In genomic region chr3:128432301-128432897, GRCh38 we compare ENCODE assay signal across 9 cellular contexts. TPM values are rescaled to one million over a fixed set of nuclear protein-coding genes. Genes with fewer than 3 reads are reported as not detected.
A peak's percentile ranks its signal among the peaks of the same experiment; 100 is the strongest.
DNase-seq lines count a peak whose midpoint lies in the region; ATAC-seq and TF ChIP-seq lines count a peak whose summit lies in the region.
"Had no signal": no experiment of that assay in that cellular context is flagged by ENCODE, and none has a peak within 500 bp of the region (broad histone marks: within the 10 kb centered on the region; RNA-seq: fewer than 3 reads in every experiment).

No MANE protein-coding gene starts in this region.

- no peak overlapping the region for H3K27ac ChIP-seq in heart right ventricle

- H3K4me3 ChIP-seq in heart right ventricle: peak overlapping the region; percentile 26 to 53 (median 39)

- H3K27me3 ChIP-seq in heart right ventricle: peaks cover 12 to 65% (median 49%) of the 10 kb centered on the region in 7 donors

- H3K4me3 Mint-ChIP-seq in progenitor cell of endocrine pancreas (ENCODE audit: low read depth): peak overlapping the region; percentile 80
- no peak overlapping the region for H3K4me3 Mint-ChIP-seq in activated CD4-positive, alpha-beta T cell treated with anti-CD3 and anti-CD28 coated beads, Interleukin-2, amount 10 ng/mL, durations not matched to agents 7 days and 5 days

- TF ChIP-seq CTCF in heart right ventricle (IDR thresholded peaks at IDR 0.05): no peak
- no peak for TF ChIP-seq CTCF in progenitor cell of endocrine pancreas (IDR thresholded peaks at IDR 0.05; ENCODE audit: unreplicated experiment)

- peaks cover 41% of the 10 kb centered on the region for H3K27me3 Mint-ChIP-seq in progenitor cell of endocrine pancreas
- peaks cover 50% of the 10 kb centered on the region for H3K27me3 Mint-ChIP-seq in activated CD4-positive, alpha-beta T cell treated with anti-CD3 and anti-CD28 coated beads, Interleukin-2, amount 10 ng/mL, durations not matched to agents 7 days and 5 days

- POLR2A ChIA-PET in activated CD4-positive, alpha-beta T cell treated with anti-CD3 and anti-CD28 coated beads, Interleukin-2, amount 10 ng/mL, durations not matched to agents 7 days and 5 days (lab: Charles Lee): no interaction called here

- no peaks in the 10 kb centered on the region for H3K9me3 ChIP-seq in heart right ventricle

- no peaks in the 10 kb centered on the region for H3K36me3 ChIP-seq in heart right ventricle

- H3K4me1 ChIP-seq in heart right ventricle: peaks cover 0 to 14% (median 7%) of the 10 kb centered on the region in 9 donors

- DNase-seq in DMS79 treated with DMSO at 0.1 percent for 48 hours (lab: John Stamatoyannopoulos, UW) (peak; percentile 14), NCI-H510A (lab: John Stamatoyannopoulos, UW) (peak; percentile 21), heart right ventricle (no peak), progenitor cell of endocrine pancreas (ENCODE audit: low spot score, unreplicated experiment) (no peak), putamen (ENCODE audit: low spot score) (no peak)
- DNase-seq in activated CD4-positive, alpha-beta T cell treated with anti-CD3 and anti-CD28 coated beads, Interleukin-2, amount 10 ng/mL, durations not matched to agents 7 days and 5 days: no peak

- peaks cover 5% of the 10 kb centered on the region for H3K9me3 Mint-ChIP-seq in progenitor cell of endocrine pancreas (ENCODE audit: low read depth)
- no peaks in the 10 kb centered on the region for H3K9me3 Mint-ChIP-seq in activated CD4-positive, alpha-beta T cell treated with anti-CD3 and anti-CD28 coated beads, Interleukin-2, amount 10 ng/mL, durations not matched to agents 7 days and 5 days
- H3K9me3 Mint-ChIP-seq: activated naive CD4-positive, alpha-beta T cell treated with anti-CD3 and anti-CD28 coated beads, Interleukin-2, amount 50 U/mL, for 72 hours had no signal

- H3K27ac Mint-ChIP-seq in progenitor cell of endocrine pancreas: peak overlapping the region; percentile 87
- no peak overlapping the region for H3K27ac Mint-ChIP-seq in activated CD4-positive, alpha-beta T cell treated with anti-CD3 and anti-CD28 coated beads, Interleukin-2, amount 10 ng/mL, durations not matched to agents 7 days and 5 days

- intact Hi-C loops in heart right ventricle (cut with DNase I): no loop called here

- no peaks in the 10 kb centered on the region for H3K36me3 Mint-ChIP-seq in progenitor cell of endocrine pancreas (ENCODE audit: insufficient read depth)
- no peaks in the 10 kb centered on the region for H3K36me3 Mint-ChIP-seq in activated CD4-positive, alpha-beta T cell treated with anti-CD3 and anti-CD28 coated beads, Interleukin-2, amount 10 ng/mL, durations not matched to agents 7 days and 5 days (ENCODE audit: low read depth)

- CTCF ChIA-PET in activated CD4-positive, alpha-beta T cell treated with anti-CD3 and anti-CD28 coated beads, Interleukin-2, amount 10 ng/mL, durations not matched to agents 7 days and 5 days (lab: Charles Lee): interaction anchor here (0.6 kb wide), 1 partner anchor 132 kb away, joined by 3 read pairs; no protein-coding TSS in a partner anchor

- 12 to 14% methylated on average over 31 to 33 of the region's 33 CpGs for WGBS in heart right ventricle, 2 donors

- peak in 1 of 8 donors; percentile 23 for ATAC-seq in heart right ventricle
- ATAC-seq in HG02642 (IDR thresholded peaks at IDR 0.05; ENCODE audit: poor library complexity, unreplicated experiment): no peak
- ATAC-seq in HG02870 (IDR thresholded peaks at IDR 0.05; ENCODE audit: unreplicated experiment): no peak
- ATAC-seq: activated naive CD4-positive, alpha-beta T cell treated with anti-CD3 and anti-CD28 coated beads, Interleukin-2, amount 50 U/mL, for 72 hours had no signal

- H3K4me1 Mint-ChIP-seq in progenitor cell of endocrine pancreas (ENCODE audit: low read depth): peaks cover 38% of the 10 kb centered on the region
- H3K4me1 Mint-ChIP-seq in activated CD4-positive, alpha-beta T cell treated with anti-CD3 and anti-CD28 coated beads, Interleukin-2, amount 10 ng/mL, durations not matched to agents 7 days and 5 days: peaks cover 8% of the 10 kb centered on the region

RNA-seq across cellular contexts. Expression of gene DNAJB8, which starts 34.3 kb away (rescaled TPM):
- total RNA-seq in heart right ventricle: not detected
- polyA plus RNA-seq in heart right ventricle: not detected
- total RNA-seq in progenitor cell of endocrine pancreas: not detected in 2 replicates
- total RNA-seq in activated CD4-positive, alpha-beta T cell treated with anti-CD3 and anti-CD28 coated beads, Interleukin-2, amount 10 ng/mL, durations not matched to agents 7 days and 5 days: not detected
- total RNA-seq: activated naive CD4-positive, alpha-beta T cell treated with anti-CD3 and anti-CD28 coated beads, Interleukin-2, amount 50 U/mL, for 72 hours had no signal

Comparison
In these comparisons a context has a peak if more than half of its experiments do, and no peak if none do; other contexts are left out.
1. DNase-seq: peak in DMS79 treated with DMSO at 0.1 percent for 48 hours (single experiment) and NCI-H510A (single experiment); none in heart right ventricle (0 of 2), progenitor cell of endocrine pancreas (single experiment), putamen (single experiment) and activated CD4-positive, alpha-beta T cell treated with anti-CD3 and anti-CD28 coated beads, Interleukin-2, amount 10 ng/mL, durations not matched to agents 7 days and 5 days (single experiment).